In genomic region chr2:62194558-62195420, GRCh38 we compare ENCODE assay signal across 1 cellular context.
TF ChIP-seq lines count a peak whose summit lies in the region.

No MANE protein-coding gene starts in this region.

TF ChIP-seq in GM23338, 12 proteins besides CTCF, POLR2A, EP300 and RAD21 (continued from another document):
- TF ChIP-seq EZH2phosphoT487 (IDR thresholded peaks at IDR 0.05; ENCODE audit: unreplicated experiment) = no peak
- TF ChIP-seq JUNB (IDR thresholded peaks at IDR 0.05; ENCODE audit: unreplicated experiment) = no peak
- TF ChIP-seq ZNF114 (CRISPR knock-in tag; IDR thresholded peaks at IDR 0.05) = no peak
- no peak for TF ChIP-seq CREB1 (CRISPR knock-in tag; IDR thresholded peaks at IDR 0.05; ENCODE audit: low read depth)
- no peak for TF ChIP-seq NANOG (IDR thresholded peaks at IDR 0.05; ENCODE audit: borderline replicate concordance)
- TF ChIP-seq EZH2 (IDR thresholded peaks at IDR 0.05; ENCODE audit: low read depth, unreplicated experiment) = no peak
